ENCODE assay signal across 14 cellular contexts in the genomic region with DNA sequence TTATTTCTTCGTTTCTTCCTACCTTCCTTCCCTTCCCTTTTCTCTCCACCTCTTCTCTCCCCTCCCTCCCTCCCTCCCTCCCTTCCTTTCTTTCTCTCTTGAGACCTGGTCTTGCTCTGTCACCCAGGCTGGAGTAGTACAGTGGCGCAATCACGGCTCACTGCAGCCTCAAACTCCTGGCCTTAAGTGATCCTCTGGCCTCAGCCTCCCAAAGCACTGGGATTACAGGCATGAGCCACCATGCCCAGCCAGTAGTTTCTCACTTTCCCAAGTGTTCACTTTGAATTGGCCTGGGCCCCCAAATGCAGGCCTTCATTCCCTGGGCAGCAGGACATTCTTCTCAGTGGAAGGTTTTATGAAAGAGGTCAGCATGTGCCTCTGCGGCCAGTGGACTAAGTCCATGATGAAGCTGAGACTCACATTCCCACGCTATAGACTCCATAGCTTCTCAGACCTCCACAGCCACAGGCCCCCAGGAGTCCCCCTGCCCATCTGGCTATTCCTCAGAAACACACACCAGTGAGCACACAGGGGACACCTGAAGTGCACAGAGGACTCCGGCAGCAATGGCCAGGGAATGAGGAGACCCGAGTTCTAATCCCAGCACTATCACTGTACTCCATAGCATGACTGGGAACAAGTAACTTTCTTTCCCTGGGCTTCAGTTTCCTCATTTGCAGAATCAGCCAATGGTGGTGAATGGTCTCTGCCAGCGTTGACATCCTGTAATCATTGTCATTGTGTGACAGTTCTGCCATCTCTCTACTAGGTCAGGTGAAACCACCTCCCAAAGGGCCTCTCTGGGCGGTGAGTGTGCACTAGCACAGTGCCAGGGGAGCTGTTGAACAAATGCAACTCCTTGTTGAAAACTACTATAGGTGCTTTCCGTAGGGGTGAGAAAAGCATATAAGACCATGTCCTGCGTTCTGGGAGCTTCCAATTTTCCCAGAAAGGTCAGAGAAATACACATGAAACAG.
"Had no signal": no experiment of that assay in that cellular context is flagged by ENCODE, and none has a peak within 500 bp of the region (broad histone marks: within the 10 kb centered on the region; RNA-seq: fewer than 3 reads in every experiment).

No MANE protein-coding gene starts in this region.

- H3K27me3 Mint-ChIP-seq: activated CD4-positive, alpha-beta T cell treated with anti-CD3 and anti-CD28 coated beads, Interleukin-2, amount 10 ng/mL, durations not matched to agents 7 days and 5 days; brain; stimulated activated naive CD8-positive, alpha-beta T cell treated with anti-CD3 and anti-CD28 coated beads, Interleukin-15, Interleukin-2, amounts not matched to agents 100 ng/mL and 50 ng/mL, for 24 hours had no signal

- H3K27ac Mint-ChIP-seq: activated CD4-positive, alpha-beta T cell treated with anti-CD3 and anti-CD28 coated beads, Interleukin-2, amount 10 ng/mL, durations not matched to agents 7 days and 5 days; activated T-helper 2 cell treated with anti-CD3 and anti-CD28 coated beads, Interferon-gamma antibody, Interleukin-2, Interleukin-4, amounts not matched to agents 10 μg/mL and 5 μg/mL and 100 μg/mL, durations not matched to agents 14 hours and 24 hours and 36 hours; nephron progenitor cell; stimulated activated naive CD8-positive, alpha-beta T cell treated with anti-CD3 and anti-CD28 coated beads, Interleukin-15, Interleukin-2, amounts not matched to agents 100 ng/mL and 50 ng/mL, for 24 hours had no signal

- DNase-seq: activated CD4-positive, alpha-beta T cell treated with anti-CD3 and anti-CD28 coated beads, Interleukin-2, amount 10 ng/mL, durations not matched to agents 7 days and 5 days; activated CD4-positive, CD25-positive, alpha-beta regulatory T cell; activated naive CD4-positive, alpha-beta T cell treated with anti-CD3 and anti-CD28 coated beads, Interleukin-2, amount 50 U/mL, for 16 hours; activated T-cell treated with anti-CD3 and anti-CD28 coated beads for 4 hours; amniotic stem cell; mesendoderm; nephron progenitor cell; stimulated activated CD4-positive, alpha-beta T cell treated with anti-CD3 and anti-CD28 coated beads, Interleukin-15, amount 100 ng/mL, for 24 hours; stimulated activated CD4-positive, alpha-beta T cell treated with anti-CD3 and anti-CD28 coated beads, Interleukin-4, amount 100 ng/mL, for 24 hours; T-helper 2 cell had no signal

- H3K4me3 Mint-ChIP-seq: activated CD4-positive, alpha-beta T cell treated with anti-CD3 and anti-CD28 coated beads, Interleukin-2, amount 10 ng/mL, durations not matched to agents 7 days and 5 days; brain; nephron progenitor cell; stimulated activated naive CD8-positive, alpha-beta T cell treated with anti-CD3 and anti-CD28 coated beads, Interleukin-15, Interleukin-2, amounts not matched to agents 100 ng/mL and 50 ng/mL, for 24 hours had no signal

- H3K4me3 ChIP-seq: thoracic aorta had no signal

- H3K9me3 ChIP-seq: thoracic aorta had no signal

- H3K36me3 Mint-ChIP-seq: brain had no signal

- H3K9me3 Mint-ChIP-seq: activated CD4-positive, alpha-beta T cell treated with anti-CD3 and anti-CD28 coated beads, Interleukin-2, amount 10 ng/mL, durations not matched to agents 7 days and 5 days; activated T-helper 2 cell treated with anti-CD3 and anti-CD28 coated beads, Interferon-gamma antibody, Interleukin-2, Interleukin-4, amounts not matched to agents 10 μg/mL and 5 μg/mL and 100 μg/mL, durations not matched to agents 14 hours and 24 hours and 36 hours; brain; nephron progenitor cell; stimulated activated naive CD8-positive, alpha-beta T cell treated with anti-CD3 and anti-CD28 coated beads, Interleukin-15, Interleukin-2, amounts not matched to agents 100 ng/mL and 50 ng/mL, for 24 hours had no signal

- H3K36me3 ChIP-seq: thoracic aorta had no signal

- H3K27ac ChIP-seq: thoracic aorta had no signal

- H3K4me1 Mint-ChIP-seq: activated CD4-positive, alpha-beta T cell treated with anti-CD3 and anti-CD28 coated beads, Interleukin-2, amount 10 ng/mL, durations not matched to agents 7 days and 5 days had no signal
